In the genomic region with DNA sequence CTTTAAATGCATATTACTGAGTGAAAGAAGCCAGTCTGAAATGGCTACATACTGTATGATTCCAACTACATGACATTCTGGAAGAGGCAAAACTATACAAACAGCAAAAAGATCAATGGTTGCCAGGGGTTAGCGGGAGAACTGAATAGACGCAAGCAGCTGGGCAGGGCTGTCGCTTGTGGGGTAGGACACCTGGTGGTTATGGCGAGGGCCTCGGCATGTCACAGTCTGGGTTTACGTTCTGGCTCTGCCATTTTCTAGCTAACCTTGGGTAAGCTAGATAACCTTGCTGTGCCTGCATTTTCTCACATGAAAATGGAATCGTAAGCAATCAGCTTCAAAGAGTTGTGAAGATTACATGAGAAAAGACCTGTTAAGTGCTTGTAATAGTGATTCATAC, we compare ENCODE assay signal across 13 cellular contexts. TPM values are rescaled to one million over a fixed set of nuclear protein-coding genes. Genes with fewer than 3 reads are reported as not detected.
"Had no signal": no experiment of that assay in that cellular context is flagged by ENCODE, and none has a peak within 500 bp of the region (broad histone marks: within the 10 kb centered on the region; RNA-seq: fewer than 3 reads in every experiment).

No MANE protein-coding gene starts in this region.

- H3K4me3 ChIP-seq: lung, upper lobe of left lung had no signal

- H3K9me3 Mint-ChIP-seq: activated CD4-positive, alpha-beta T cell treated with anti-CD3 and anti-CD28 coated beads, Interleukin-2, amount 10 ng/mL, durations not matched to agents 24 days and 14 days; activated T-helper 1 cell treated with anti-CD3 and anti-CD28 coated beads, Interleukin-12 subunit alpha, Interleukin-12 subunit beta, Interleukin-2, Interleukin-4 antibody, amounts not matched to agents 30 ng/mL and 10 ng/mL and 1 ng/mL, durations not matched to agents 14 hours and 24 hours and 36 hours; stimulated activated naive CD8-positive, alpha-beta T cell treated with anti-CD3 and anti-CD28 coated beads, Interleukin-15, amount 100 ng/mL, for 72 hours had no signal

- ATAC-seq: foreskin keratinocyte; stimulated activated naive CD8-positive, alpha-beta T cell treated with anti-CD3 and anti-CD28 coated beads, Interleukin-15, amount 100 ng/mL, for 72 hours had no signal

- H3K27ac ChIP-seq: foreskin keratinocyte, parathyroid adenoma, upper lobe of left lung had no signal

- H3K79me2 ChIP-seq: parathyroid adenoma had no signal

- H2AFZ ChIP-seq: parathyroid adenoma had no signal

- H3K27ac Mint-ChIP-seq: activated CD4-positive, alpha-beta T cell treated with anti-CD3 and anti-CD28 coated beads, Interleukin-2, amount 10 ng/mL, durations not matched to agents 24 days and 14 days; activated T-helper 1 cell treated with anti-CD3 and anti-CD28 coated beads, Interleukin-12 subunit alpha, Interleukin-12 subunit beta, Interleukin-2, Interleukin-4 antibody, amounts not matched to agents 30 ng/mL and 10 ng/mL and 1 ng/mL, durations not matched to agents 14 hours and 24 hours and 36 hours; stimulated activated naive CD8-positive, alpha-beta T cell treated with anti-CD3 and anti-CD28 coated beads, Interleukin-15, amount 100 ng/mL, for 72 hours had no signal

- H3K4me1 ChIP-seq: foreskin keratinocyte, parathyroid adenoma had no signal

- H3K4me3 Mint-ChIP-seq: activated CD4-positive, alpha-beta T cell treated with anti-CD3 and anti-CD28 coated beads, Interleukin-2, amount 10 ng/mL, durations not matched to agents 24 days and 14 days; activated T-helper 1 cell treated with anti-CD3 and anti-CD28 coated beads, Interleukin-12 subunit alpha, Interleukin-12 subunit beta, Interleukin-2, Interleukin-4 antibody, amounts not matched to agents 30 ng/mL and 10 ng/mL and 1 ng/mL, durations not matched to agents 14 hours and 24 hours and 36 hours; stimulated activated naive CD8-positive, alpha-beta T cell treated with anti-CD3 and anti-CD28 coated beads, Interleukin-15, amount 100 ng/mL, for 72 hours had no signal

- H3K9me3 ChIP-seq: upper lobe of left lung had no signal

- H3K27me3 ChIP-seq: upper lobe of left lung had no signal

- H3K36me3 ChIP-seq: upper lobe of left lung had no signal

- DNase-seq: activated CD4-positive, alpha-beta T cell treated with anti-CD3 and anti-CD28 coated beads, Interleukin-2, amount 10 ng/mL, durations not matched to agents 24 days and 14 days; activated naive CD4-positive, alpha-beta T cell treated with Interleukin-2 at 50 U/mL for 16 hours; aorta; cerebellar nuclear complex; effector CD8-positive, alpha-beta T cell; foreskin keratinocyte; midbrain; stimulated activated CD4-positive, alpha-beta T cell treated with anti-CD3 and anti-CD28 coated beads, Interleukin-1b, Interleukin-23, amount 100 ng/mL, for 48 hours; stimulated activated naive CD8-positive, alpha-beta T cell treated with anti-CD3 and anti-CD28 coated beads, Interleukin-15, amount 100 ng/mL, for 72 hours; upper lobe of left lung had no signal

RNA-seq across cellular contexts. Expression of gene SYT13, which starts 55.2 kb away (rescaled TPM):
- total RNA-seq: activated CD4-positive, alpha-beta T cell treated with anti-CD3 and anti-CD28 coated beads, Interleukin-2, amount 10 ng/mL, durations not matched to agents 24 days and 14 days; activated T-helper 1 cell treated with anti-CD3 and anti-CD28 coated beads, Interleukin-12 subunit alpha, Interleukin-12 subunit beta, Interleukin-2, Interleukin-4 antibody, amounts not matched to agents 30 ng/mL and 10 ng/mL and 1 ng/mL, durations not matched to agents 14 hours and 24 hours and 36 hours; foreskin keratinocyte had no signal
- polyA plus RNA-seq: foreskin keratinocyte had no signal
